In the genomic region with DNA sequence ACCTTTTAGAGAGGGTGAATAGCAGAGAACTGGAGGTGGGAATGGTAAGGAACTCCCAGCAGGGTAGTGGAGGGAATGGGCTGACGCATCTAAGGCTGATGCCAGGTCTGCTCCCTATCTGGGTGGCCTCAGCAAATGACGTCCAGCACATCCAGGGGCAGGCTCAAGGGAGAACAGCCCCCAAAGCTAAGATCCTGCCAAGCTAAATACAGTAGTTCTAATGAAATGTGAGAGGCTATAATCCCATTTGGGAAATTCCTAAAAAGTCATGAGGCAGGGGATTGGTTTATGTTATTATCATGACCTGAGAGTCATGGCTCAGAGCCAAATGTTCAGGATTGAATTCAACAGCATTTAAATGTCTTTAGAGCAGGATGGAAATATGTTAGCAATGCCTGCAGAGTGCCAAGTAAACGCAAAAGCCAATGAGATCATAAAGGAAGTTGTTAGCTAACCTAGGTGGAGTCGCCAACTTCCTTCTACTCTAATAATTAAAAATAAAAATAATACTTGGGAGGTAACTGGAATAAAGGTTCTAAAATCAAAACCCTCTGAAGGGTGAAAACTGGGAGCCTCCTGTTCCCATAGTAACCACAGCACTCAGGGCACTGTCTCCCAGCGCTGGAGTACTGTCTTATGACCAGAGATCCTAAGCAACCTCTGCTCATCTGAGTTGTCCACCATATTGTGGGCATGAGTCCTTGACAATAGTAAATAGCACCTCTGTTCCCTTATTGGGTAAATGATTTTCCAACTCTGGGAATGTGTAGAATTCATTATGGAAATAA, we compare ENCODE assay signal across 13 cellular contexts. TPM values are rescaled to one million over a fixed set of nuclear protein-coding genes. Genes with fewer than 3 reads are reported as not detected.
DNase-seq lines count a peak whose midpoint lies in the region; ATAC-seq, FAIRE-seq and TF ChIP-seq lines count a peak whose summit lies in the region.
"Had no signal": no experiment of that assay in that cellular context is flagged by ENCODE, and none has a peak within 500 bp of the region (broad histone marks: within the 10 kb centered on the region; RNA-seq: fewer than 3 reads in every experiment).

No MANE protein-coding gene starts in this region.

- H3K9me3 ChIP-seq in adrenal gland (replicated peaks in 1 of 3): no peaks in the 10 kb centered on the region
- H3K9me3 ChIP-seq in right cardiac atrium (ENCODE audit: control insufficient read depth, low read length): no peaks in the 10 kb centered on the region
- peaks cover 0 to 4% (median 0%) of the 10 kb centered on the region in 4 donors for H3K9me3 ChIP-seq in stomach

- H3K27ac ChIP-seq in adrenal gland (peak overlapping the region in 1 of 5 donors; percentile 13), right cardiac atrium (ENCODE audit: low read length) (peak overlapping the region; percentile 30), stomach (peak overlapping the region in 4 of 5 donors; percentile 4 to 40 (median 12))
- H3K27ac ChIP-seq: 22Rv1 had no signal

- TF ChIP-seq CTCF in adrenal gland (IDR thresholded peaks at IDR 0.05) (no peak), stomach (IDR thresholded peaks at IDR 0.05) (no peak)

- H3K4me1 ChIP-seq in adrenal gland (replicated peaks in 1 of 2) (no peaks in the 10 kb centered on the region), right cardiac atrium (ENCODE audit: control insufficient read depth, insufficient read depth, low read length) (peaks cover 4% of the 10 kb centered on the region), stomach (peaks cover 6 to 14% (median 11%) of the 10 kb centered on the region in 4 donors)

- TF ChIP-seq EP300 in stomach (IDR thresholded peaks at IDR 0.05): no peak

- H3K36me3 ChIP-seq in adrenal gland (replicated peaks in 1 of 2) (no peaks in the 10 kb centered on the region), stomach (no peaks in the 10 kb centered on the region)

- FAIRE-seq in frontal cortex (lab: Jason Lieb, UNC): no peak

- H3K27me3 ChIP-seq in adrenal gland: no peaks in the 10 kb centered on the region
- no peaks in the 10 kb centered on the region for H3K27me3 ChIP-seq in right cardiac atrium (ENCODE audit: control insufficient read depth, insufficient read depth)
- no peaks in the 10 kb centered on the region for H3K27me3 ChIP-seq in stomach

- H3K4me3 ChIP-seq in adrenal gland: no peak overlapping the region
- H3K4me3 ChIP-seq in right cardiac atrium (ENCODE audit: low read length): no peak overlapping the region
- no peak overlapping the region for H3K4me3 ChIP-seq in stomach

- DNase-seq in DMS 273 (lab: John Stamatoyannopoulos, UW; ENCODE audit: unreplicated experiment) (peak; percentile 43), DMS 273 treated with DMSO at 0.1 percent for 48 hours (lab: John Stamatoyannopoulos, UW) (no peak), adrenal gland (peak in 4 of 7 donors; percentile 31 to 68 (median 38)), right cardiac atrium (peak; percentile 59 to 79 (median 71)), stomach (no peak), GDM1 (lab: John Stamatoyannopoulos, UW) (no peak), frontal cortex (ENCODE audit: low spot score in 2 of 2) (no peak)
- DNase-seq: activated CD4-positive, alpha-beta T cell treated with anti-CD3 and anti-CD28 coated beads, Interleukin-2, amount 10 ng/mL, durations not matched to agents 24 days and 14 days; cortex of kidney; NCI-H2107; nephron progenitor cell had no signal

- TF ChIP-seq POLR2A in adrenal gland (IDR thresholded peaks at IDR 0.05) (no peak), stomach (IDR thresholded peaks at IDR 0.05) (no peak)

- peak; percentile 92 to 95 for ATAC-seq in right cardiac atrium
- no peak for ATAC-seq in HG03457 (IDR thresholded peaks at IDR 0.05; ENCODE audit: unreplicated experiment)

- 39 to 45% (median 43%) methylated on average over 5 of the region's 5 CpGs for WGBS in adrenal gland, 4 donors
- 9% methylated on average over 5 of the region's 5 CpGs for WGBS in right cardiac atrium
- WGBS in stomach, 5 donors: 12 to 24% (median 18%) methylated on average over 5 of the region's 5 CpGs

- intact Hi-C loops in adrenal gland (cut with DNase I) (no loop called here), right cardiac atrium (cut with DNase I) (no loop called here), stomach (cut with DNase I; ENCODE audit: low total_unique reads) (no loop called here)

RNA-seq across cellular contexts. Expression of a gene that starts 34.8 kb away (rescaled TPM):
- total RNA-seq in adrenal gland (under 1 TPM in 2 of 8 donors, not detected in 6; 0.04 to 0.95 TPM), right cardiac atrium (not detected), stomach (1 to 10 TPM in 2 of 5 donors, under 1 TPM in 2, not detected in 1; 0.45 to 3.5 (median 1.1) TPM), frontal cortex (not detected)
- polyA plus RNA-seq in adrenal gland (not detected), right cardiac atrium (not detected), stomach (under 1 TPM; 0.46 to 0.75 (median 0.68) TPM)
- total RNA-seq: activated CD4-positive, alpha-beta T cell treated with anti-CD3 and anti-CD28 coated beads, Interleukin-2, amount 10 ng/mL, durations not matched to agents 24 days and 14 days had no signal

Comparison
In these comparisons a context has a peak if more than half of its experiments do, and no peak if none do; other contexts are left out.
1. DNase-seq: peak in DMS 273 (single experiment), adrenal gland (4 of 7) and right cardiac atrium (3 of 3); none in DMS 273 treated with DMSO at 0.1 percent for 48 hours (single experiment), stomach (single experiment), GDM1 (single experiment) and frontal cortex (0 of 2).